In the genomic region with DNA sequence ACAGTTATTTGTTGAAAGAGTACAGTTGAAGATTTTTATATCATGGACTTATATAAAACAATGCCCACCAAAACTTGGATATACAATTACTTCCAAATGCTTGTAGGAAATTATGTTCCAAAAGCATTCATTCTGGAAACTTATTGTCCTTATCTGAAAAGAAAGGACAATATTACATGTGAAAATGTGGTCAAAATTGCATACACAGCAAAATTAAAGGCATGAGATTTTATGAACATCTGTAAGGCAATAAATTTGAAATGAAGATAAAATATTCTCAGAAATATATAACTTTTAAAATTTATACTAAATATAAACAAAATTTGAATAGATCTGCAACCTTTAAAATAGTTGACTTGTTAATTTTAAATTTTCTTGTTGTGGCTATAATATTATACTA, we compare ENCODE assay signal across 29 cellular contexts.
"Had no signal": no experiment of that assay in that cellular context is flagged by ENCODE, and none has a peak within 500 bp of the region (broad histone marks: within the 10 kb centered on the region; RNA-seq: fewer than 3 reads in every experiment).

No MANE protein-coding gene starts in this region.

- H3K4me3 Mint-ChIP-seq: naive thymus-derived CD8-positive, alpha-beta T cell; nephron; neural crest cell; stimulated activated memory B cell treated with anti-CD40 and anti-IgM and Interleukin-4, amounts not matched to agents 10 μg/mL and 1 μg/mL and 100 μg/mL, for 72 hours; stimulated activated naive CD8-positive, alpha-beta T cell treated with anti-CD3 and anti-CD28 coated beads, Interleukin-15, amount 100 ng/mL, for 72 hours; type B pancreatic cell had no signal

- H3K27ac Mint-ChIP-seq: naive thymus-derived CD8-positive, alpha-beta T cell; nephron; stimulated activated memory B cell treated with anti-CD40 and anti-IgM and Interleukin-4, amounts not matched to agents 10 μg/mL and 1 μg/mL and 100 μg/mL, for 72 hours; stimulated activated naive CD8-positive, alpha-beta T cell treated with anti-CD3 and anti-CD28 coated beads, Interleukin-15, amount 100 ng/mL, for 72 hours; type B pancreatic cell had no signal

- H3K9me3 ChIP-seq: left lung, lower lobe of right lung, pancreas, prostate gland, sigmoid colon, tibial nerve, uterus had no signal

- H3K4me1 ChIP-seq: left lung, lower lobe of right lung, pancreas, prostate gland, tibial nerve, uterus had no signal

- H3K4me1 Mint-ChIP-seq: naive thymus-derived CD8-positive, alpha-beta T cell; nephron; neural crest cell; stimulated activated memory B cell treated with anti-CD40 and anti-IgM and Interleukin-4, amounts not matched to agents 10 μg/mL and 1 μg/mL and 100 μg/mL, for 72 hours; stimulated activated naive CD8-positive, alpha-beta T cell treated with anti-CD3 and anti-CD28 coated beads, Interleukin-15, amount 100 ng/mL, for 72 hours had no signal

- H3K9me3 Mint-ChIP-seq: stimulated activated naive CD8-positive, alpha-beta T cell treated with anti-CD3 and anti-CD28 coated beads, Interleukin-15, amount 100 ng/mL, for 72 hours; type B pancreatic cell had no signal

- H3K27ac ChIP-seq: left lung, lower lobe of right lung, pancreas, prostate gland, tibial nerve, uterus had no signal

- DNase-seq: hippocampal formation; left colon; left lung; lower lobe of right lung; mammary epithelial cell; mesenchymal stem cell; naive thymus-derived CD8-positive, alpha-beta T cell; nucleus accumbens; pancreas; posterior cingulate gyrus; retina; right cardiac atrium; sigmoid colon; stimulated activated CD4-positive, alpha-beta T cell treated with anti-CD3 and anti-CD28 coated beads, Interleukin-1b, Interleukin-23, amount 100 ng/mL, for 48 hours; stimulated activated CD4-positive, alpha-beta T cell treated with anti-CD3 and anti-CD28 coated beads, Interleukin-2, amount 100 ng/mL, for 48 hours; stimulated activated CD4-positive, alpha-beta T cell treated with anti-CD3 and anti-CD28 coated beads, Interleukin-4, amount 100 ng/mL, for 4 hours; stimulated activated CD8-positive, alpha-beta memory T cell treated with anti-CD3 and anti-CD28 coated beads, Interleukin-4, amount 100 ng/mL, for 48 hours; stimulated activated naive CD4-positive, alpha-beta T cell treated with Interleukin-2 at 50 U/mL for 16 hours; stimulated activated naive CD8-positive, alpha-beta T cell treated with anti-CD3 and anti-CD28 coated beads, Interleukin-15, amount 100 ng/mL, for 72 hours; substantia nigra; uterus had no signal

- H3K36me3 Mint-ChIP-seq: naive thymus-derived CD8-positive, alpha-beta T cell; stimulated activated memory B cell treated with anti-CD40 and anti-IgM and Interleukin-4, amounts not matched to agents 10 μg/mL and 1 μg/mL and 100 μg/mL, for 72 hours; type B pancreatic cell had no signal

- ATAC-seq: left colon; left lung; lower lobe of right lung; naive thymus-derived CD8-positive, alpha-beta T cell; pancreas; right cardiac atrium; stimulated activated memory B cell treated with anti-CD40 and anti-IgM and Interleukin-4, amounts not matched to agents 10 μg/mL and 1 μg/mL and 100 μg/mL, for 72 hours; stimulated activated naive CD8-positive, alpha-beta T cell treated with anti-CD3 and anti-CD28 coated beads, Interleukin-15, amount 100 ng/mL, for 72 hours had no signal

- H3K27me3 ChIP-seq: left lung, pancreas, sigmoid colon, tibial nerve, uterus had no signal

- FAIRE-seq: keratinocyte had no signal

- H3K4me3 ChIP-seq: left lung, lower lobe of right lung, pancreas, prostate gland, sigmoid colon, smooth muscle cell, tibial nerve, uterus had no signal

- H3K4me2 ChIP-seq: smooth muscle cell had no signal

- H3K36me3 ChIP-seq: left lung, lower lobe of right lung, pancreas, prostate gland, sigmoid colon, tibial nerve, uterus had no signal

- H3K27me3 Mint-ChIP-seq: naive thymus-derived CD8-positive, alpha-beta T cell; stimulated activated memory B cell treated with anti-CD40 and anti-IgM and Interleukin-4, amounts not matched to agents 10 μg/mL and 1 μg/mL and 100 μg/mL, for 72 hours; stimulated activated naive CD8-positive, alpha-beta T cell treated with anti-CD3 and anti-CD28 coated beads, Interleukin-15, amount 100 ng/mL, for 72 hours had no signal
